25 cellular contexts compared by ENCODE assay signal in genomic region chr2:220263300-220263699, GRCh38.
DNase-seq lines count a peak whose midpoint lies in the region; ATAC-seq and TF ChIP-seq lines count a peak whose summit lies in the region.
"Had no signal": no experiment of that assay in that cellular context is flagged by ENCODE, and none has a peak within 500 bp of the region (broad histone marks: within the 10 kb centered on the region; RNA-seq: fewer than 3 reads in every experiment).

No MANE protein-coding gene starts in this region.

- intact Hi-C loops in esophagus squamous epithelium (cut with DNase I), result no loop called here
- intact Hi-C loops in stomach (cut with DNase I; ENCODE audit: low total_unique reads), result no loop called here
- intact Hi-C loops in naive thymus-derived CD4-positive, alpha-beta T cell (cut with micrococcal nuclease), result no loop called here

- TF ChIP-seq CTCF in epithelial cell of esophagus (IDR thresholded peaks at IDR 0.05; ENCODE audit: insufficient read depth, low read depth, low read length, missing control alignments) (no peak), esophagus squamous epithelium (IDR thresholded peaks at IDR 0.05) (no peak), stomach (IDR thresholded peaks at IDR 0.05) (no peak)

- DNase-seq in epithelial cell of esophagus (ENCODE audit: low read depth) (peak; percentile 27), esophagus squamous epithelium (lab: John Stamatoyannopoulos, UW) (no peak), stomach (peak; percentile 26)
- DNase-seq in naive thymus-derived CD4-positive, alpha-beta T cell, result no peak
- DNase-seq: 8988T; ACHN; BE2C; C1 segment of cervical spinal cord; CD4-positive, alpha-beta memory T cell; CD4-positive, CD25-positive, alpha-beta regulatory T cell; CD8-positive, alpha-beta memory T cell; COR-L47; DMS 273 treated with DMSO at 0.1 percent for 48 hours; DMS153; DMS53; DMS79; DND-41; EL; GDM1 had no signal

- ATAC-seq in naive thymus-derived CD4-positive, alpha-beta T cell, result no peak
- ATAC-seq in GM18505 (IDR thresholded peaks at IDR 0.05; ENCODE audit: unreplicated experiment) (no peak), HG03460 (IDR thresholded peaks at IDR 0.05; ENCODE audit: unreplicated experiment) (no peak)
- ATAC-seq: GM12878 had no signal

- H3K4me1 ChIP-seq in esophagus (ENCODE audit: control insufficient read depth in 2 of 2, insufficient read depth in 2 of 2, low read length in 1 of 2), result no peaks in the 10 kb centered on the region
- H3K4me1 ChIP-seq in esophagus squamous epithelium, result peaks cover 0 to 46% (median 0%) of the 10 kb centered on the region in 3 donors
- H3K4me1 ChIP-seq in stomach, result no peaks in the 10 kb centered on the region
- H3K4me1 ChIP-seq in naive thymus-derived CD4-positive, alpha-beta T cell (ENCODE audit: control insufficient read depth in 2 of 2, insufficient read depth in 2 of 2, low read length in 2 of 2), result no peaks in the 10 kb centered on the region
- H3K4me1 ChIP-seq: BE2C had no signal

- CTCF ChIA-PET in naive thymus-derived CD4-positive, alpha-beta T cell (lab: Charles Lee), result no interaction called here

- POLR2A ChIA-PET in naive thymus-derived CD4-positive, alpha-beta T cell (lab: Charles Lee), result no interaction called here

- no peak for TF ChIP-seq POLR2A in esophagus squamous epithelium (IDR thresholded peaks at IDR 0.05)
- no peak for TF ChIP-seq POLR2A in stomach (IDR thresholded peaks at IDR 0.05)
- no peak for TF ChIP-seq POLR2A in GM18505 (IDR thresholded peaks at IDR 0.05; ENCODE audit: borderline replicate concordance, extremely low read depth, insufficient read depth, insufficient read length)

- 49 to 66% methylated on average over 6 of the region's 6 CpGs for WGBS in esophagus, 2 donors
- WGBS in esophagus squamous epithelium, 2 donors, result 42 to 53% methylated on average over 6 of the region's 6 CpGs
- 54 to 72% (median 67%) methylated on average over 6 of the region's 6 CpGs for WGBS in stomach, 5 donors

- no peak for TF ChIP-seq EP300 in stomach (IDR thresholded peaks at IDR 0.05)

- no peak overlapping the region for H3K4me3 Mint-ChIP-seq in naive thymus-derived CD4-positive, alpha-beta T cell
- H3K4me3 Mint-ChIP-seq: CD14-positive monocyte; CD4-positive, alpha-beta memory T cell; CD4-positive, CD25-positive, alpha-beta regulatory T cell; CD8-positive, alpha-beta memory T cell had no signal

- H3K4me3 ChIP-seq in epithelial cell of esophagus (ENCODE audit: low read length), result no peak overlapping the region
- no peak overlapping the region for H3K4me3 ChIP-seq in esophagus (ENCODE audit: low read depth in 1 of 2, low read length in 2 of 2)
- H3K4me3 ChIP-seq in esophagus squamous epithelium, result no peak overlapping the region
- H3K4me3 ChIP-seq in stomach, result no peak overlapping the region
- H3K4me3 ChIP-seq in naive thymus-derived CD4-positive, alpha-beta T cell (ENCODE audit: low read length), result no peak overlapping the region
- H3K4me3 ChIP-seq: BLaER1, GM12878 had no signal

- H3K27ac Mint-ChIP-seq in naive thymus-derived CD4-positive, alpha-beta T cell, result no peak overlapping the region
- H3K27ac Mint-ChIP-seq: CD14-positive monocyte; CD4-positive, alpha-beta memory T cell; CD4-positive, CD25-positive, alpha-beta regulatory T cell; CD8-positive, alpha-beta memory T cell had no signal

- no peaks in the 10 kb centered on the region for H3K27me3 ChIP-seq in esophagus (ENCODE audit: control insufficient read depth in 1 of 2, insufficient read depth in 2 of 2, low read length in 2 of 2)
- H3K27me3 ChIP-seq in esophagus squamous epithelium, result no peaks in the 10 kb centered on the region
- no peaks in the 10 kb centered on the region for H3K27me3 ChIP-seq in stomach
- no peaks in the 10 kb centered on the region for H3K27me3 ChIP-seq in naive thymus-derived CD4-positive, alpha-beta T cell (ENCODE audit: control insufficient read depth in 2 of 2, insufficient read depth in 2 of 2, low read length in 2 of 2)
- H3K27me3 ChIP-seq: BE2C, BLaER1 had no signal

- H3K36me3 ChIP-seq in esophagus (ENCODE audit: control insufficient read depth in 2 of 2, insufficient read depth in 2 of 2, low read length in 1 of 2), result no peaks in the 10 kb centered on the region
- H3K36me3 ChIP-seq in esophagus squamous epithelium, result no peaks in the 10 kb centered on the region
- no peaks in the 10 kb centered on the region for H3K36me3 ChIP-seq in stomach
- no peaks in the 10 kb centered on the region for H3K36me3 ChIP-seq in naive thymus-derived CD4-positive, alpha-beta T cell (ENCODE audit: control insufficient read depth in 2 of 3, insufficient read depth in 3 of 3, low read length in 3 of 3)
- H3K36me3 ChIP-seq: BE2C, BLaER1 had no signal

- H3K9me3 ChIP-seq in esophagus (ENCODE audit: control insufficient read depth in 2 of 2, insufficient read depth in 1 of 2, low read depth in 1 of 2, low read length in 1 of 2) (no peaks in the 10 kb centered on the region), esophagus squamous epithelium (no peaks in the 10 kb centered on the region), stomach (no peaks in the 10 kb centered on the region)
- no peaks in the 10 kb centered on the region for H3K9me3 ChIP-seq in naive thymus-derived CD4-positive, alpha-beta T cell (ENCODE audit: control insufficient read depth in 2 of 3, low read length in 3 of 3)
- H3K9me3 ChIP-seq: BE2C, BLaER1 had no signal

- peaks cover 0 to 6% (median 0%) of the 10 kb centered on the region in 11 donors for H3K9me3 Mint-ChIP-seq in naive thymus-derived CD4-positive, alpha-beta T cell
- H3K9me3 Mint-ChIP-seq: CD8-positive, alpha-beta memory T cell had no signal

- H3K4me1 Mint-ChIP-seq in naive thymus-derived CD4-positive, alpha-beta T cell, result no peaks in the 10 kb centered on the region
- H3K4me1 Mint-ChIP-seq: CD14-positive monocyte; CD4-positive, alpha-beta memory T cell; CD4-positive, CD25-positive, alpha-beta regulatory T cell; CD8-positive, alpha-beta memory T cell had no signal

- H3K36me3 Mint-ChIP-seq in naive thymus-derived CD4-positive, alpha-beta T cell, result no peaks in the 10 kb centered on the region
- H3K36me3 Mint-ChIP-seq: CD14-positive monocyte; CD4-positive, alpha-beta memory T cell; CD4-positive, CD25-positive, alpha-beta regulatory T cell; CD8-positive, alpha-beta memory T cell had no signal

- H3K27ac ChIP-seq in esophagus (ENCODE audit: low read depth in 2 of 2, low read length in 1 of 2) (peak overlapping the region; percentile 65 to 66), esophagus squamous epithelium (peak overlapping the region; percentile 37 to 68 (median 57)), stomach (no peak overlapping the region)
- H3K27ac ChIP-seq in naive thymus-derived CD4-positive, alpha-beta T cell (ENCODE audit: low read depth, low read length), result no peak overlapping the region
- H3K27ac ChIP-seq: BLaER1 had no signal

- no peaks in the 10 kb centered on the region for H3K27me3 Mint-ChIP-seq in naive thymus-derived CD4-positive, alpha-beta T cell
- H3K27me3 Mint-ChIP-seq: CD4-positive, alpha-beta memory T cell; CD4-positive, CD25-positive, alpha-beta regulatory T cell; CD8-positive, alpha-beta memory T cell had no signal

Comparison
In these comparisons a context has a peak if more than half of its experiments do, and no peak if none do; other contexts are left out.
1. DNase-seq: peak in epithelial cell of esophagus (single experiment) and stomach (single experiment); none in esophagus squamous epithelium (single experiment) and naive thymus-derived CD4-positive, alpha-beta T cell (0 of 9).
2. H3K27ac ChIP-seq: peak in esophagus (2 of 2) and esophagus squamous epithelium (4 of 4); none in stomach (0 of 5) and naive thymus-derived CD4-positive, alpha-beta T cell (single experiment).